In genomic region chr6:136790411-136791295, GRCh38 we compare ENCODE assay signal across 8 cellular contexts. TPM values are rescaled to one million over a fixed set of nuclear protein-coding genes. Genes with fewer than 3 reads are reported as not detected.
DNase-seq lines count a peak whose midpoint lies in the region; ATAC-seq and TF ChIP-seq lines count a peak whose summit lies in the region.

No MANE protein-coding gene starts in this region.

- H3K27me3 ChIP-seq in body of pancreas, result no peaks in the 10 kb centered on the region

- intact Hi-C loops in body of pancreas (cut with DNase I), result loop anchor here (10.0 kb wide), 1 partner anchor 146 kb away; no protein-coding TSS in a partner anchor

- peaks cover 57% of the 10 kb centered on the region for H3K4me1 Mint-ChIP-seq in stimulated activated naive CD8-positive, alpha-beta T cell treated with anti-CD3 and anti-CD28 coated beads, Interleukin-15, Interleukin-2, amounts not matched to agents 100 ng/mL and 50 ng/mL, for 24 hours (ENCODE audit: low read depth)
- peaks cover 40% of the 10 kb centered on the region for H3K4me1 Mint-ChIP-seq in mesothelial cell of epicardium

- H3K27ac ChIP-seq in body of pancreas, result peak overlapping the region; percentile 88 to 99 (median 97)

- WGBS in body of pancreas, 2 donors, result 6 to 12% methylated on average over 7 of the region's 7 CpGs

- DNase-seq in stimulated activated naive CD8-positive, alpha-beta T cell treated with anti-CD3 and anti-CD28 coated beads, Interleukin-15, Interleukin-2, amounts not matched to agents 100 U/mL and 50 U/mL, for 24 hours, result no peak
- DNase-seq in body of pancreas (no peak), mesothelial cell of epicardium (ENCODE audit: low spot score in 2 of 2, unreplicated experiment in 2 of 2) (no peak), D341Med (ENCODE audit: low spot score) (no peak)

- H3K27me3 Mint-ChIP-seq in stimulated activated naive CD8-positive, alpha-beta T cell treated with anti-CD3 and anti-CD28 coated beads, Interleukin-15, Interleukin-2, amounts not matched to agents 100 ng/mL and 50 ng/mL, for 24 hours, result no peaks in the 10 kb centered on the region
- peaks cover 9% of the 10 kb centered on the region for H3K27me3 Mint-ChIP-seq in mesothelial cell of epicardium (ENCODE audit: low read depth)

- H3K4me3 Mint-ChIP-seq in stimulated activated naive CD8-positive, alpha-beta T cell treated with anti-CD3 and anti-CD28 coated beads, Interleukin-15, Interleukin-2, amounts not matched to agents 100 ng/mL and 50 ng/mL, for 24 hours, result peak overlapping the region; percentile 92
- H3K4me3 Mint-ChIP-seq in mesothelial cell of epicardium, result peak overlapping the region; percentile 84

- H3K36me3 Mint-ChIP-seq in stimulated activated naive CD8-positive, alpha-beta T cell treated with anti-CD3 and anti-CD28 coated beads, Interleukin-15, Interleukin-2, amounts not matched to agents 100 ng/mL and 50 ng/mL, for 24 hours (ENCODE audit: low read depth), result no peaks in the 10 kb centered on the region
- peaks cover 6% of the 10 kb centered on the region for H3K36me3 Mint-ChIP-seq in mesothelial cell of epicardium

- H3K27ac Mint-ChIP-seq in stimulated activated naive CD8-positive, alpha-beta T cell treated with anti-CD3 and anti-CD28 coated beads, Interleukin-15, Interleukin-2, amounts not matched to agents 100 ng/mL and 50 ng/mL, for 24 hours, result peak overlapping the region; percentile 92
- peak overlapping the region; percentile 76 for H3K27ac Mint-ChIP-seq in mesothelial cell of epicardium

- no peaks in the 10 kb centered on the region for H3K9me3 Mint-ChIP-seq in stimulated activated naive CD8-positive, alpha-beta T cell treated with anti-CD3 and anti-CD28 coated beads, Interleukin-15, Interleukin-2, amounts not matched to agents 100 ng/mL and 50 ng/mL, for 24 hours
- peaks cover 6% of the 10 kb centered on the region for H3K9me3 Mint-ChIP-seq in mesothelial cell of epicardium

- TF ChIP-seq CTCF in body of pancreas (IDR thresholded peaks at IDR 0.05) (no peak), mesothelial cell of epicardium (IDR thresholded peaks at IDR 0.05; ENCODE audit: unreplicated experiment) (no peak)

- no peak for ATAC-seq in stimulated activated naive CD8-positive, alpha-beta T cell treated with anti-CD3 and anti-CD28 coated beads, Interleukin-15, Interleukin-2, amounts not matched to agents 100 U/mL and 50 U/mL, for 24 hours
- ATAC-seq in body of pancreas, result no peak
- ATAC-seq in HG03432 (IDR thresholded peaks at IDR 0.05; ENCODE audit: unreplicated experiment), result no peak
- no peak for ATAC-seq in GM18858 (IDR thresholded peaks at IDR 0.05; ENCODE audit: unreplicated experiment)
- ATAC-seq in GM19467 (IDR thresholded peaks at IDR 0.05; ENCODE audit: unreplicated experiment), result no peak

- peak overlapping the region; percentile 88 to 94 for H3K4me3 ChIP-seq in body of pancreas

- H3K9me3 ChIP-seq in body of pancreas, result no peaks in the 10 kb centered on the region

- H3K36me3 ChIP-seq in body of pancreas (replicated peaks in 1 of 2; ENCODE audit: insufficient read depth in 1 of 2, low read depth in 2 of 2), result no peaks in the 10 kb centered on the region

- no peak for TF ChIP-seq POLR2A in body of pancreas (IDR thresholded peaks at IDR 0.05)

- H3K4me1 ChIP-seq in body of pancreas, result peaks cover 44% of the 10 kb centered on the region

RNA-seq across cellular contexts. Expression of gene MAP3K5, which starts 1.6 kb away (rescaled TPM):
- total RNA-seq in body of pancreas (10 to 100 TPM; 33.7 to 36.9 TPM), mesothelial cell of epicardium (8.3 to 9.5 TPM (median 8.9 TPM) in 3 replicates)

RNA-seq across cellular contexts. Expression of gene PEX7, which starts 31.7 kb away (rescaled TPM):
- total RNA-seq in body of pancreas, result 10 to 100 TPM in 1 of 2 donors, 1 to 10 TPM in 1; 8.9 to 17.9 TPM
- total RNA-seq in mesothelial cell of epicardium, result 6.8 to 8.3 TPM (median 7.8 TPM) in 3 replicates
